ENCODE assay signal across 14 cellular contexts in genomic region chrX:44904542-44905115, GRCh38. TPM values are rescaled to one million over a fixed set of nuclear protein-coding genes. Genes with fewer than 3 reads are reported as not detected.
A peak's percentile ranks its signal among the peaks of the same experiment; 100 is the strongest.
DNase-seq lines count a peak whose midpoint lies in the region; ATAC-seq and TF ChIP-seq lines count a peak whose summit lies in the region.
"Had no signal": no experiment of that assay in that cellular context is flagged by ENCODE, and none has a peak within 500 bp of the region (broad histone marks: within the 10 kb centered on the region; RNA-seq: fewer than 3 reads in every experiment).

No MANE protein-coding gene starts in this region.

- H3K9me3 Mint-ChIP-seq in progenitor cell of endocrine pancreas (ENCODE audit: low read depth): peaks cover 30% of the 10 kb centered on the region
- H3K9me3 Mint-ChIP-seq: dendritic cell treated with granulocyte-macrophage colony-stimulating factor and Interleukin-4, amounts not matched to agents 40 ng/mL and 50 ng/mL, for 4 days had no signal

- H3K36me3 Mint-ChIP-seq in progenitor cell of endocrine pancreas (ENCODE audit: insufficient read depth): peaks cover 4% of the 10 kb centered on the region

- TF ChIP-seq CTCF in cardiac muscle cell (IDR thresholded peaks at IDR 0.05; ENCODE audit: low read depth, low read length) (peak; percentile 14), WERI-Rb-1 (IDR thresholded peaks at IDR 0.05; ENCODE audit: low read depth, low read length) (0 out of 2 replicates have a peak, but pooled peaks have one; percentile 4), progenitor cell of endocrine pancreas (IDR thresholded peaks at IDR 0.05; ENCODE audit: unreplicated experiment) (no peak)

- H3K36me3 ChIP-seq in cardiac muscle cell (no peaks in the 10 kb centered on the region), WERI-Rb-1 (no peaks in the 10 kb centered on the region)
- H3K36me3 ChIP-seq: right atrium auricular region had no signal

- DNase-seq in cardiac muscle cell (ENCODE audit: low read depth in 1 of 2, low spot score in 1 of 2) (no peak), Right ventricle myocardium superior (no peak), WERI-Rb-1 (no peak), globus pallidus (ENCODE audit: low spot score) (peak; percentile 18), progenitor cell of endocrine pancreas (ENCODE audit: low spot score, unreplicated experiment) (no peak), GM19240 (ENCODE audit: insufficient read length, low spot score) (no peak)
- DNase-seq: activated CD8-positive, alpha-beta memory T cell treated with anti-CD3 and anti-CD28 coated beads, Interleukin-2, amount 50 U/mL, for 4 hours; islet precursor cell; NCI-H2081; SIG-M5 had no signal

- no peaks in the 10 kb centered on the region for H3K4me1 ChIP-seq in cardiac muscle cell (ENCODE audit: low read depth)

- H3K9me3 ChIP-seq in cardiac muscle cell (ENCODE audit: low read depth) (no peaks in the 10 kb centered on the region), WERI-Rb-1 (ENCODE audit: severe bottlenecking) (no peaks in the 10 kb centered on the region)

- H3K4me3 ChIP-seq in cardiac muscle cell (no peak overlapping the region), WERI-Rb-1 (ENCODE audit: low read depth, low read length) (no peak overlapping the region)
- H3K4me3 ChIP-seq: right atrium auricular region had no signal

- no peak for ATAC-seq in Right ventricle myocardium superior (ENCODE audit: poor library complexity)
- ATAC-seq in GM18858 (IDR thresholded peaks at IDR 0.05; ENCODE audit: unreplicated experiment): no peak
- no peak for ATAC-seq in HG03378 (IDR thresholded peaks at IDR 0.05; ENCODE audit: unreplicated experiment)

- intact Hi-C loops in Right ventricle myocardium superior (cut with DNase I): no loop called here

- H3K27ac ChIP-seq in cardiac muscle cell: no peak overlapping the region
- no peak overlapping the region for H3K27ac ChIP-seq in WERI-Rb-1
- H3K27ac ChIP-seq: right atrium auricular region had no signal

- H3K27me3 Mint-ChIP-seq in progenitor cell of endocrine pancreas: no peaks in the 10 kb centered on the region
- H3K27me3 Mint-ChIP-seq: dendritic cell treated with granulocyte-macrophage colony-stimulating factor and Interleukin-4, amounts not matched to agents 40 ng/mL and 50 ng/mL, for 4 days had no signal

- H3K27ac Mint-ChIP-seq in progenitor cell of endocrine pancreas: no peak overlapping the region

- H3K4me3 Mint-ChIP-seq in progenitor cell of endocrine pancreas (ENCODE audit: low read depth): no peak overlapping the region

- H3K27me3 ChIP-seq in cardiac muscle cell (no peaks in the 10 kb centered on the region), WERI-Rb-1 (ENCODE audit: insufficient read depth, low read depth, severe bottlenecking) (no peaks in the 10 kb centered on the region)
- H3K27me3 ChIP-seq: right atrium auricular region had no signal

- H3K4me1 Mint-ChIP-seq in progenitor cell of endocrine pancreas (ENCODE audit: low read depth): peaks cover 13% of the 10 kb centered on the region

RNA-seq across cellular contexts. Expression of gene KDM6A, which starts 31.6 kb away (rescaled TPM):
- total RNA-seq in cardiac muscle cell (78.0 and 80.7 TPM in 2 replicates), Right ventricle myocardium superior (12.8 TPM), progenitor cell of endocrine pancreas (102 and 112 TPM in 2 replicates)
- 52.6 and 68.4 TPM in 2 replicates for polyA plus RNA-seq in cardiac muscle cell
